ENCODE assay signal across 1 cellular context in the genomic region with DNA sequence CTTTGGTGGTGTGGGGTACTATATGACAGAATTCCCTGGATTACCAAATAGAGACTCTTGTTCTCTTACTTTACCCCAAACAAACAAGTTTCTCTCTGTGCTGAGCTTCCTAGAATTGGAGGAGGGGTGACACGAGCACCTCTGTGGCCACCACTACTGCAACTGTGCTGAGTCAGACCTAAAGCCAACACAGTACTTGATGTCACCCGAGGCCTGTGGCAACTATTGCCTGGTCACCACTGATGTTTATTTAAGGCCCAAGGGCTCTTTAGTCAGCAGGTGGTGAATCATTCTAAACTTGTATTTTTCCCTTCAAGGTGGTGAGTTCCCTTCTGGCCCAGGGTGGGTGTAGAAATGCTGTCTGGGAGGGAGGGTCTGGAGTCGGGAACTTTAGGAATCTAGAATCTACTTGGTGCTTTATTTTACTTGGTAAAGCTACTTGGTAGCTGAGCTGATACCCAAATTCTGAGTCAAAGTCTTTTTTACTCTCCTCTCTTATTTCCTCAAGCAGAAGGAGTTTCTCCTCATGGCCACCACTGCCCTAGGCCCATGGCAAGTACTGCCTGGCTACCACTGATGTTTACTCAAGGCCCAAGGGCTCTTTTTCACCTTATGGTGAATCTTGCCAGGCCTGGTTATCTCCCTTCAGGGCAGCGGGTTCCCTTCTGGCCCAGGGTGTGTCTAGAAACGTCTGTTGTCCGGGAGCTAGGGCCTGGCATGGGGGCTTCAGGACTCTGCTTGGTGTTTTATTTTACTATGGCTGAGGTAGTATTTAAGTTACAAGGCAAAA.
TF ChIP-seq lines count a peak whose summit lies in the region.

No MANE protein-coding gene starts in this region.

TF ChIP-seq in GM12878, 131 proteins besides CTCF, POLR2A, EP300 and RAD21 (continued from another document):
- TF ChIP-seq, protein P1, sequence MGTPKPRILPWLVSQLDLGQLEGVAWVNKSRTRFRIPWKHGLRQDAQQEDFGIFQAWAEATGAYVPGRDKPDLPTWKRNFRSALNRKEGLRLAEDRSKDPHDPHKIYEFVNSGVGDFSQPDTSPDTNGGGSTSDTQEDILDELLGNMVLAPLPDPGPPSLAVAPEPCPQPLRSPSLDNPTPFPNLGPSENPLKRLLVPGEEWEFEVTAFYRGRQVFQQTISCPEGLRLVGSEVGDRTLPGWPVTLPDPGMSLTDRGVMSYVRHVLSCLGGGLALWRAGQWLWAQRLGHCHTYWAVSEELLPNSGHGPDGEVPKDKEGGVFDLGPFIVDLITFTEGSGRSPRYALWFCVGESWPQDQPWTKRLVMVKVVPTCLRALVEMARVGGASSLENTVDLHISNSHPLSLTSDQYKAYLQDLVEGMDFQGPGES (IDR thresholded peaks at IDR 0.05): no peak
- TF ChIP-seq BACH1 (IDR thresholded peaks at IDR 0.05; ENCODE audit: borderline replicate concordance): peak; percentile 65; the same call in 1 of the 2 replicates
TF ChIP-seq in GM12878: peak in this region for 5.
